8 cellular contexts compared by ENCODE assay signal in genomic region chr6:157281570-157281969, GRCh38. TPM values are rescaled to one million over a fixed set of nuclear protein-coding genes. Genes with fewer than 3 reads are reported as not detected.
DNase-seq lines count a peak whose midpoint lies in the region; ATAC-seq and TF ChIP-seq lines count a peak whose summit lies in the region.

No MANE protein-coding gene starts in this region.

- CTCF ChIA-PET in WTC11 (lab: Charles Lee): interaction anchor here (0.7 to 1.8 kb wide), 10 partner anchors 9 to 247 kb away, joined by 3 to 12 read pairs (median 4); no protein-coding TSS in a partner anchor

- peaks cover 6% of the 10 kb centered on the region; the same call in 1 of the 2 replicates for H3K27me3 Mint-ChIP-seq in WTC11 (ENCODE audit: low read depth)

- H3K4me1 Mint-ChIP-seq in WTC11: peaks cover 13% of the 10 kb centered on the region

- POLR2A ChIA-PET in WTC11 (lab: Charles Lee): no interaction called here

- TF ChIP-seq CTCF in C4-2B (conservative IDR thresholded peaks at IDR 0.05): peak; percentile 80
- TF ChIP-seq CTCF in WTC11 (IDR thresholded peaks at IDR 0.05): no peak

- peak; percentile 65 for ATAC-seq in WTC11
- peak; percentile 77 for ATAC-seq in left lobe of liver
- ATAC-seq in HG02571 (IDR thresholded peaks at IDR 0.05; ENCODE audit: unreplicated experiment): no peak
- no peak for ATAC-seq in GM21529 (IDR thresholded peaks at IDR 0.05; ENCODE audit: unreplicated experiment)
- ATAC-seq in GM18870 (IDR thresholded peaks at IDR 0.05; ENCODE audit: unreplicated experiment): no peak

- no peak overlapping the region for H3K27ac ChIP-seq in C4-2B

- H3K9me3 Mint-ChIP-seq in WTC11: no peaks in the 10 kb centered on the region

- no peak overlapping the region for H3K27ac Mint-ChIP-seq in WTC11

- DNase-seq in HT1080 (ENCODE audit: low read depth) (peak; percentile 39), WTC11 (ENCODE audit: low spot score) (peak; percentile 60), left lobe of liver (ENCODE audit: low spot score) (peak; percentile 60), HCEC 1CT (no peak)

- no peaks in the 10 kb centered on the region for H3K36me3 Mint-ChIP-seq in WTC11

- H3K4me3 Mint-ChIP-seq in WTC11: no peak overlapping the region

TF ChIP-seq in WTC11, 78 proteins besides CTCF, POLR2A, EP300 and RAD21:
- TF ChIP-seq ATF6 (CRISPR knock-in tag; IDR thresholded peaks at IDR 0.05) (no peak), GRHL2 (CRISPR knock-in tag; IDR thresholded peaks at IDR 0.05; ENCODE audit: insufficient replicate concordance, severe bottlenecking) (no peak), ZNF532 (CRISPR knock-in tag; IDR thresholded peaks at IDR 0.05; ENCODE audit: borderline replicate concordance) (no peak), NFE2L1 (CRISPR knock-in tag; IDR thresholded peaks at IDR 0.05) (no peak), ZNF263 (CRISPR knock-in tag; IDR thresholded peaks at IDR 0.05; ENCODE audit: low read depth) (no peak), ATF2 (CRISPR knock-in tag; IDR thresholded peaks at IDR 0.05; ENCODE audit: borderline replicate concordance, low read depth) (no peak)

RNA-seq across cellular contexts. Expression of gene TMEM242, which starts 41.7 kb away (rescaled TPM):
- 7.1 and 9.6 TPM in 2 replicates for total RNA-seq in HT1080 (2014; rRNA removed; shearing (Covaris generic))
- 8.8 TPM in 2 replicates for polyA plus RNA-seq in HT1080 (2015; cell fraction: cytosol; rRNA removed)
- 5.8 and 6.4 TPM in 2 replicates for polyA plus RNA-seq in HT1080 (2015; cell fraction: nucleus; rRNA removed)
- total RNA-seq in WTC11 (2021) (8.7 to 11.5 TPM (median 11.0 TPM) in 3 replicates), left lobe of liver (6.8 TPM)

Comparison
In these comparisons a context has a peak if more than half of its experiments do, and no peak if none do; other contexts are left out.
1. ATAC-seq: peak in WTC11 (single experiment) and left lobe of liver (single experiment); none in HG02571 (single experiment), GM21529 (single experiment) and GM18870 (single experiment).